In genomic region chr18:58432050-58432727, GRCh38 we compare ENCODE assay signal across 22 cellular contexts.
DNase-seq lines count a peak whose midpoint lies in the region; ATAC-seq and TF ChIP-seq lines count a peak whose summit lies in the region.
"Had no signal": no experiment of that assay in that cellular context is flagged by ENCODE, and none has a peak within 500 bp of the region (broad histone marks: within the 10 kb centered on the region; RNA-seq: fewer than 3 reads in every experiment).

No MANE protein-coding gene starts in this region.

- WGBS in liver = 35% methylated on average over 9 of the region's 9 CpGs
- 88 to 91% methylated on average over 9 of the region's 9 CpGs for WGBS in sigmoid colon, 2 donors

- H3K4me1 ChIP-seq in liver (ENCODE audit: control insufficient read depth in 4 of 4, insufficient read depth in 4 of 4, low read length in 3 of 4) (peaks cover 3 to 24% (median 13%) of the 10 kb centered on the region in 4 donors), sigmoid colon (no peaks in the 10 kb centered on the region)
- H3K4me1 ChIP-seq: A549; BLaER1 treated with 17β-estradiol and CSF1 and Interleukin-3, amounts not matched to agents 10 nM and 100 nM; Caco-2 had no signal

- H3K36me3 ChIP-seq in liver (ENCODE audit: control insufficient read depth in 4 of 4, insufficient read depth in 3 of 4, low read depth in 1 of 4, low read length in 3 of 4) (no peaks in the 10 kb centered on the region), sigmoid colon (no peaks in the 10 kb centered on the region)
- H3K36me3 ChIP-seq: BLaER1 treated with 17β-estradiol and CSF1 and Interleukin-3, amounts not matched to agents 10 nM and 100 nM had no signal

- H3K27ac ChIP-seq in liver (ENCODE audit: low read depth in 1 of 2, low read length in 2 of 2) (peak overlapping the region in 1 of 2 donors; percentile 49), sigmoid colon (no peak overlapping the region)
- H3K27ac ChIP-seq: A549; BLaER1 treated with 17β-estradiol and CSF1 and Interleukin-3, amounts not matched to agents 10 nM and 100 nM; C4-2B had no signal

- peak; percentile 58 for ATAC-seq in left lobe of liver
- ATAC-seq: A549; CD8-positive, alpha-beta T cell; GM12878 had no signal

- TF ChIP-seq POLR2A in sigmoid colon (IDR thresholded peaks at IDR 0.05) = no peak

- no peaks in the 10 kb centered on the region for H3K27me3 ChIP-seq in liver (ENCODE audit: control insufficient read depth in 4 of 4, insufficient read depth in 4 of 4, low read length in 3 of 4)
- H3K27me3 ChIP-seq in sigmoid colon = no peaks in the 10 kb centered on the region
- H3K27me3 ChIP-seq: BLaER1 treated with 17β-estradiol and CSF1 and Interleukin-3, amounts not matched to agents 10 nM and 100 nM had no signal

- H3K9me3 ChIP-seq in liver (ENCODE audit: control insufficient read depth in 4 of 4, low read length in 3 of 4) (no peaks in the 10 kb centered on the region), sigmoid colon (no peaks in the 10 kb centered on the region)
- H3K9me3 ChIP-seq: A549, Caco-2 had no signal

- no peak for TF ChIP-seq EP300 in sigmoid colon (IDR thresholded peaks at IDR 0.05)

- no peak overlapping the region for H3K4me3 ChIP-seq in liver (ENCODE audit: low read depth in 1 of 3, low read length in 3 of 3)
- no peak overlapping the region for H3K4me3 ChIP-seq in sigmoid colon
- H3K4me3 ChIP-seq: A549; BLaER1 treated with 17β-estradiol and CSF1 and Interleukin-3, amounts not matched to agents 10 nM and 100 nM; GM12878 had no signal

- DNase-seq in left lobe of liver (ENCODE audit: low spot score) = no peak
- DNase-seq in A172 (ENCODE audit: low spot score) = no peak
- DNase-seq in NCI-H2029 (lab: John Stamatoyannopoulos, UW) = no peak
- DNase-seq in sigmoid colon = no peak
- DNase-seq: 8988T; AML-193; Caco-2; Calu3; CD4-positive, alpha-beta T cell; CD8-positive, alpha-beta T cell; DMS 273 treated with DMSO at 0.1 percent for 48 hours; DMS153; DMS53; DMS79; DND-41; EL; GDM1 had no signal

- no peak for TF ChIP-seq CTCF in liver (IDR thresholded peaks at IDR 0.05; ENCODE audit: low read depth, low read length, missing input control)
- TF ChIP-seq CTCF in sigmoid colon (IDR thresholded peaks at IDR 0.05) = no peak

- no peak for TF ChIP-seq RAD21 in liver (IDR thresholded peaks at IDR 0.05)

- H3K9ac ChIP-seq in liver (ENCODE audit: low read depth in 1 of 2, low read length in 2 of 2) = peak overlapping the region in 1 of 2 donors; percentile 8
- H3K9ac ChIP-seq: BLaER1 treated with 17β-estradiol and CSF1 and Interleukin-3, amounts not matched to agents 10 nM and 100 nM had no signal

- intact Hi-C loops in sigmoid colon (cut with DNase I) = no loop called here

TF ChIP-seq in liver, 16 proteins besides CTCF, POLR2A, EP300 and RAD21:
- no peak for TF ChIP-seq GABPA (IDR thresholded peaks at IDR 0.05 in 1 of 2, conservative IDR thresholded peaks at IDR 0.05 in 1 of 2)
- no peak for TF ChIP-seq MAX (IDR thresholded peaks at IDR 0.05)
- TF ChIP-seq YY1 (IDR thresholded peaks at IDR 0.05) = peak; percentile 37
- no peak for TF ChIP-seq HNF4G (IDR thresholded peaks at IDR 0.05)
- no peak for TF ChIP-seq SP1 (IDR thresholded peaks at IDR 0.05)
- peak in 1 of 2 donors; percentile 25 for TF ChIP-seq RXRA (IDR thresholded peaks at IDR 0.05)
- TF ChIP-seq FOXA2 (IDR thresholded peaks at IDR 0.05) = no peak
- TF ChIP-seq JUND (IDR thresholded peaks at IDR 0.05) = no peak
- no peak for TF ChIP-seq REST (IDR thresholded peaks at IDR 0.05)
- TF ChIP-seq HNF4A (conservative IDR thresholded peaks at IDR 0.05) = peak; percentile 9 to 11
- no peak for TF ChIP-seq EGR1 (IDR thresholded peaks at IDR 0.05; ENCODE audit: low read depth in 2 of 2)
- TF ChIP-seq FOXA1 (IDR thresholded peaks at IDR 0.05) = no peak
- TF ChIP-seq ATF3 (IDR thresholded peaks at IDR 0.05) = no peak
